In genomic region chr4:103075435-103075893, GRCh38 we compare ENCODE assay signal across 8 cellular contexts. TPM values are rescaled to one million over a fixed set of nuclear protein-coding genes. Genes with fewer than 3 reads are reported as not detected.
DNase-seq lines count a peak whose midpoint lies in the region; ATAC-seq and TF ChIP-seq lines count a peak whose summit lies in the region.

No MANE protein-coding gene starts in this region.

- no peaks in the 10 kb centered on the region for H3K9me2 ChIP-seq in hepatocyte (replicated peaks; ENCODE audit: insufficient read depth)

- peaks cover 37% of the 10 kb centered on the region for H3K36me3 Mint-ChIP-seq in activated CD8-positive, alpha-beta T cell treated with anti-CD3 and anti-CD28 coated beads for 36 hours (ENCODE audit: low read depth)

- CTCF ChIA-PET in activated CD8-positive, alpha-beta T cell treated with anti-CD3 and anti-CD28 coated beads for 36 hours (lab: Charles Lee): interaction anchor here (1.9 to 4.0 kb wide), 5 partner anchors 10 to 28 kb away, joined by 6 to 21 read pairs (median 14); partner anchors contain the start of gene BDH2

- no peaks in the 10 kb centered on the region for H3K27me3 ChIP-seq in hepatocyte
- H3K27me3 ChIP-seq in spleen (replicated peaks in 1 of 7): no peaks in the 10 kb centered on the region

- peaks cover 42% of the 10 kb centered on the region for H3K4me1 Mint-ChIP-seq in activated CD8-positive, alpha-beta T cell treated with anti-CD3 and anti-CD28 coated beads for 36 hours (ENCODE audit: low read depth)

- peak overlapping the region; percentile 99 for H3K27ac Mint-ChIP-seq in activated CD8-positive, alpha-beta T cell treated with anti-CD3 and anti-CD28 coated beads for 36 hours

- TF ChIP-seq POLR2A in spleen (IDR thresholded peaks at IDR 0.05): no peak

- no peaks in the 10 kb centered on the region for H3K9me3 ChIP-seq in hepatocyte (ENCODE audit: low read depth)
- H3K9me3 ChIP-seq in spleen: no peaks in the 10 kb centered on the region

- H3K4me1 ChIP-seq in hepatocyte (ENCODE audit: insufficient read depth) (peaks cover 9% of the 10 kb centered on the region), spleen (peaks cover 15 to 41% (median 27%) of the 10 kb centered on the region in 6 donors)

- 28% methylated on average over 4 of the region's 4 CpGs for WGBS in hepatocyte (ENCODE audit: low lambda C conversion rate, missing lambda C conversion rate)
- 16 to 36% (median 18%) methylated on average over 4 of the region's 4 CpGs for WGBS in spleen, 5 donors

- ATAC-seq in HG03175 (IDR thresholded peaks at IDR 0.05; ENCODE audit: unreplicated experiment) (peak; percentile 3), GM21717 (IDR thresholded peaks at IDR 0.05; ENCODE audit: unreplicated experiment) (no peak)
- ATAC-seq in activated CD8-positive, alpha-beta T cell treated with anti-CD3 and anti-CD28 coated beads for 36 hours: no peak

- H3K36me3 ChIP-seq in hepatocyte (replicated peaks; ENCODE audit: insufficient read depth, low read depth): no peaks in the 10 kb centered on the region
- H3K36me3 ChIP-seq in spleen: peaks cover 0 to 3% (median 0%) of the 10 kb centered on the region in 6 donors

- no peaks in the 10 kb centered on the region for H3K27me3 Mint-ChIP-seq in activated CD8-positive, alpha-beta T cell treated with anti-CD3 and anti-CD28 coated beads for 36 hours

- intact Hi-C loops in activated CD8-positive, alpha-beta T cell treated with anti-CD3 and anti-CD28 coated beads for 36 hours (cut with micrococcal nuclease): loop anchor here (10.0 kb wide), 1 partner anchor 731 kb away; the partner anchor contains the start of gene SLC39A8
- intact Hi-C loops in spleen (cut with DNase I; ENCODE audit: low total_unique reads): no loop called here

- no peak for TF ChIP-seq CTCF in activated CD8-positive, alpha-beta T cell treated with anti-CD3 and anti-CD28 coated beads for 36 hours (IDR thresholded peaks at IDR 0.05)
- TF ChIP-seq CTCF in hepatocyte (IDR thresholded peaks at IDR 0.05; ENCODE audit: poor library complexity) (no peak), spleen (IDR thresholded peaks at IDR 0.05 in 8 of 11, conservative IDR thresholded peaks at IDR 0.05 in 3 of 11) (no peak)

- peak overlapping the region; percentile 92 for H2AFZ ChIP-seq in hepatocyte

- peaks cover 16% of the 10 kb centered on the region for H3K79me2 ChIP-seq in hepatocyte

- H3K27ac ChIP-seq in hepatocyte: peak overlapping the region; percentile 93
- H3K27ac ChIP-seq in spleen: peak overlapping the region; percentile 80 to 94 (median 90)

- peak overlapping the region; percentile 88 for H3K4me2 ChIP-seq in hepatocyte

- H4K20me1 ChIP-seq in hepatocyte (ENCODE audit: insufficient read depth, poor library complexity, severe bottlenecking): no peaks in the 10 kb centered on the region

- peak overlapping the region; percentile 91 for H3K4me3 Mint-ChIP-seq in activated CD8-positive, alpha-beta T cell treated with anti-CD3 and anti-CD28 coated beads for 36 hours

- POLR2A ChIA-PET in activated CD8-positive, alpha-beta T cell treated with anti-CD3 and anti-CD28 coated beads for 36 hours (lab: Charles Lee): interaction anchor here (1.0 to 1.5 kb wide), 3 partner anchors 16 to 55 kb away, joined by 4 read pairs; no protein-coding TSS in a partner anchor

- DNase-seq in NCI-H82 (lab: John Stamatoyannopoulos, UW) (peak; percentile 42), NCI-H82 treated with DMSO at 0.1 percent for 48 hours (lab: John Stamatoyannopoulos, UW; ENCODE audit: unreplicated experiment) (no peak), hepatocyte (ENCODE audit: low spot score) (peak; percentile 63), spleen (no peak), SHP77 treated with DMSO at 0.1 percent for 48 hours (lab: John Stamatoyannopoulos, UW) (no peak)
- no peak for DNase-seq in activated CD8-positive, alpha-beta T cell treated with anti-CD3 and anti-CD28 coated beads for 36 hours

- H3K4me3 ChIP-seq in hepatocyte: peak overlapping the region; percentile 70
- peak overlapping the region; percentile 17 to 85 (median 66) for H3K4me3 ChIP-seq in spleen

- no peaks in the 10 kb centered on the region for H3K9me3 Mint-ChIP-seq in activated CD8-positive, alpha-beta T cell treated with anti-CD3 and anti-CD28 coated beads for 36 hours

RNA-seq across cellular contexts. Expression of gene SLC9B2, which starts 1.1 kb away (rescaled TPM):
- total RNA-seq in activated CD8-positive, alpha-beta T cell treated with anti-CD3 and anti-CD28 coated beads for 36 hours: 10 to 100 TPM; 35.6 to 40.2 TPM
- total RNA-seq in hepatocyte (15.7 and 20.5 TPM in 2 replicates), spleen (10 to 100 TPM; 10.1 to 17.0 (median 13.2) TPM)
- polyA plus RNA-seq in hepatocyte (13.8 and 14.5 TPM in 2 replicates), spleen (1 to 10 TPM; 6.4 to 9.2 (median 7.5) TPM)

RNA-seq across cellular contexts. Expression of gene BDH2, which starts 24.2 kb away (rescaled TPM):
- 10 to 100 TPM; 17.0 to 19.4 TPM for total RNA-seq in activated CD8-positive, alpha-beta T cell treated with anti-CD3 and anti-CD28 coated beads for 36 hours
- 118 and 137 TPM in 2 replicates for total RNA-seq in hepatocyte
- 84.2 and 86.4 TPM in 2 replicates for polyA plus RNA-seq in hepatocyte
- 10 to 100 TPM; 16.8 to 42.0 (median 36.8) TPM for total RNA-seq in spleen
- 10 to 100 TPM; 32.6 to 42.2 (median 41.8) TPM for polyA plus RNA-seq in spleen

RNA-seq across cellular contexts. Expression of gene SLC9B1, which starts 56.0 kb away (rescaled TPM):
- total RNA-seq in activated CD8-positive, alpha-beta T cell treated with anti-CD3 and anti-CD28 coated beads for 36 hours: 1 to 10 TPM; 1.9 to 2.4 TPM
- total RNA-seq in hepatocyte (not detected in 2 replicates), spleen (1 to 10 TPM in 6 of 7 donors, under 1 TPM in 1; 0.79 to 5.4 (median 2.2) TPM)
- polyA plus RNA-seq in hepatocyte (not detected in 2 replicates), spleen (1 to 10 TPM in 1 of 3 donors, under 1 TPM in 2; 0.37 to 1.4 (median 0.86) TPM)

Comparison
In these comparisons a context has a peak if more than half of its experiments do, and no peak if none do; other contexts are left out.
1. DNase-seq: peak in NCI-H82 (single experiment) and hepatocyte (single experiment); none in NCI-H82 treated with DMSO at 0.1 percent for 48 hours (single experiment), activated CD8-positive, alpha-beta T cell treated with anti-CD3 and anti-CD28 coated beads for 36 hours (single experiment), spleen (single experiment) and SHP77 treated with DMSO at 0.1 percent for 48 hours (single experiment).